Comparison of ENCODE assay signal across 36 cellular contexts in the genomic region with DNA sequence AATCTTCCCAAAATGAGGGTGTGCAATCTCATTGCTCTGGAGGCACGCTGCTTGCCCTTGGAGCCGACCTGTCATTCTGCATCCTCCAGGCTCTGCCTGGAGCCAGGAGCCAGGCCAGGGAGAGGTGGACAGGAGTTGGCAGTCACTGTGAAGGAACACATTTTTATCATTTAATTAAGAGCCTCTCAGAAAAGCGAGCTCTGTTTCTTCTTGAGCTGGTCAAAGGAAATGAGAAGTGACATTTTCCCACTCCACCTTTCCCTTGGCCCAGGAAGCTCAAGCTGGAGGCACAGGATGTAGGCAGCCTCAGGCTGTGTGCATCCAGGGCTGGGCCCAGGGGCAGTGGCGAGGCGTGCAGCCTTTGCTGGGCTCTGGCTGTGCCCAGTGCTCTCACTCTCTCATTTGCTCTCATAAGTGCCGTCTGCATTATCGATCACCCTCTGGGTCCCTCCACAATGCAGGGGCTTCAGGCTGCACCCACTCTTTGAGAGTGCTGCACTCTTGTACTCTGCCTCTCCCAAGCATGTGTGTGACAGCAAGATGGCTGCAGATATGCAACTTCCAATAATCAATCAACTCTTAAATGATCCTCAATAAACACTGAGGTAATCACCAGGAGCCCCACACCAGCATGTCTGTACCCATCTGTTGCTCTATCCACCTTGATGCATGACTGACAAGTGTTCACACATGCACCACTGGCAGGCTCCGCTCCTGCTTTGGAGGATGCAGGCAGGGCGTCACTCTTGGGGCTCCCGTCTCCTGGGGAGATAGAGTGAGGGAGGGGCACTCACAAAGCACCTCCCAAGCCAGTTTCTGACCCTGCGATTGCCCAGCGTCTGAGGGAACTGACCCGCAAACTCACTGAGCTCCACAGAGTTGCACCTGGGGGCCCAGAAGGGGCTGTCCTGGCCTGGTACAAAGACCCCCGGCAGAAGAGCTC.
"Had no signal": no experiment of that assay in that cellular context is flagged by ENCODE, and none has a peak within 500 bp of the region (broad histone marks: within the 10 kb centered on the region; RNA-seq: fewer than 3 reads in every experiment).

No MANE protein-coding gene starts in this region.

- H3K36me3 ChIP-seq: adrenal gland, colonic mucosa, gastrocnemius medialis, heart left ventricle, WERI-Rb-1 had no signal

- H3K27ac Mint-ChIP-seq: activated B cell treated with CpG ODN at 0.5 μM for 24 hours; activated CD8-positive, alpha-beta memory T cell treated with anti-CD3 and anti-CD28 coated beads, Interleukin-2, amount 10 ng/mL, durations not matched to agents 7 days and 5 days; activated CD8-positive, alpha-beta T cell treated with anti-CD3 and anti-CD28 coated beads, Interleukin-2, amount 10 ng/mL, durations not matched to agents 7 days and 5 days; activated naive CD4-positive, alpha-beta T cell treated with anti-CD3 and anti-CD28 coated beads, Interleukin-2, amount 50 U/mL, for 24 hours; activated naive CD8-positive, alpha-beta T cell treated with anti-CD3 and anti-CD28 coated beads for 36 hours; activated naive CD8-positive, alpha-beta T cell treated with anti-CD3 and anti-CD28 coated beads, Interleukin-2, amount 50 U/mL, for 24 hours; activated T-helper 1 cell treated with anti-CD3 and anti-CD28 coated beads, Interleukin-12 subunit alpha, Interleukin-12 subunit beta, Interleukin-2, Interleukin-4 antibody, amounts not matched to agents 30 ng/mL and 10 ng/mL and 1 ng/mL, durations not matched to agents 14 hours and 24 hours and 36 hours; activated T-helper 2 cell treated with anti-CD3 and anti-CD28 coated beads, Interferon-gamma antibody, Interleukin-2, Interleukin-4, amounts not matched to agents 10 μg/mL and 5 μg/mL and 100 μg/mL, durations not matched to agents 14 hours and 24 hours and 36 hours; T-helper 17 cell; T-helper 2 cell treated with Interferon-gamma antibody and Interleukin-4, amounts not matched to agents 5 μg/mL and 100 μg/mL, for 36 hours had no signal

- DNase-seq: activated B cell treated with CpG ODN at 0.5 μM for 24 hours; activated CD4-positive, alpha-beta T cell treated with anti-CD3 and anti-CD28 coated beads for 48 hours; activated CD4-positive, alpha-beta T cell treated with anti-CD3 and anti-CD28 coated beads, Interleukin-2, amount 50 U/mL, for 1 hour; activated CD4-positive, alpha-beta T cell treated with anti-CD3 and anti-CD28 coated beads, Interleukin-2, amount 50 U/mL, for 48 hours; activated CD8-positive, alpha-beta memory T cell treated with anti-CD3 and anti-CD28 coated beads, Interleukin-2, amount 10 ng/mL, durations not matched to agents 7 days and 5 days; activated CD8-positive, alpha-beta memory T cell treated with anti-CD3 and anti-CD28 coated beads, Interleukin-2, amount 50 U/mL, for 4 hours; activated CD8-positive, alpha-beta T cell treated with anti-CD3 and anti-CD28 coated beads, Interleukin-2, amount 10 ng/mL, durations not matched to agents 7 days and 5 days; activated effector memory CD4-positive, alpha-beta T cell treated with anti-CD3 and anti-CD28 coated beads, Interleukin-2, amount 50 U/mL, for 16 hours; activated naive CD4-positive, alpha-beta T cell treated with anti-CD3 and anti-CD28 coated beads for 36 hours; activated naive CD8-positive, alpha-beta T cell treated with anti-CD3 and anti-CD28 coated beads for 36 hours; activated naive CD8-positive, alpha-beta T cell treated with anti-CD3 and anti-CD28 coated beads, Interleukin-2, amount 50 U/mL, for 24 hours; activated T-cell treated with anti-CD3 and anti-CD28 coated beads, Interleukin-2, amount 50 U/mL, for 1 hour; activated T-cell treated with anti-CD3 and anti-CD28 coated beads, Interleukin-2, amount 50 U/mL, for 48 hours; adrenal gland; amygdala; aorta; body of pancreas; caudate nucleus; colonic mucosa; effector CD8-positive, alpha-beta T cell; foreskin fibroblast; gastrocnemius medialis; glutamatergic neuron; heart left ventricle; T-helper 1 cell; T-helper 17 cell; T1000; WERI-Rb-1 had no signal

- H3K4me1 ChIP-seq: adrenal gland, body of pancreas, colonic mucosa, gastrocnemius medialis, heart left ventricle had no signal

- H3K27me3 ChIP-seq: adrenal gland, body of pancreas, colonic mucosa, gastrocnemius medialis had no signal

- ATAC-seq: activated CD4-positive, CD25-positive, alpha-beta regulatory T cell treated with anti-CD3 and anti-CD28 coated beads, Interleukin-2, amount 50 U/mL, for 24 hours; activated CD8-positive, alpha-beta memory T cell treated with anti-CD3 and anti-CD28 coated beads, Interleukin-2, amount 10 ng/mL, durations not matched to agents 7 days and 5 days; activated CD8-positive, alpha-beta T cell treated with anti-CD3 and anti-CD28 coated beads, Interleukin-2, amount 10 ng/mL, durations not matched to agents 7 days and 5 days; activated naive CD8-positive, alpha-beta T cell treated with anti-CD3 and anti-CD28 coated beads, Interleukin-2, amount 50 U/mL, for 24 hours; body of pancreas; gastrocnemius medialis; heart left ventricle; T-helper 17 cell had no signal

- FAIRE-seq: endometrium, endothelial cell of umbilical vein had no signal

- H3K27ac ChIP-seq: adrenal gland, body of pancreas, colonic mucosa, epithelial cell of prostate, gastrocnemius medialis, heart left ventricle, WERI-Rb-1 had no signal

- H3K4me3 ChIP-seq: adrenal gland, body of pancreas, colonic mucosa, gastrocnemius medialis, heart left ventricle had no signal

- H3K36me3 Mint-ChIP-seq: activated CD8-positive, alpha-beta memory T cell treated with anti-CD3 and anti-CD28 coated beads, Interleukin-2, amount 10 ng/mL, durations not matched to agents 7 days and 5 days; activated naive CD4-positive, alpha-beta T cell treated with anti-CD3 and anti-CD28 coated beads, Interleukin-2, amount 50 U/mL, for 24 hours; activated naive CD8-positive, alpha-beta T cell treated with anti-CD3 and anti-CD28 coated beads for 36 hours had no signal

- H3K9me3 ChIP-seq: body of pancreas, colonic mucosa, gastrocnemius medialis had no signal

- H3K27me3 Mint-ChIP-seq: activated B cell treated with CpG ODN at 0.5 μM for 24 hours; activated CD8-positive, alpha-beta memory T cell treated with anti-CD3 and anti-CD28 coated beads, Interleukin-2, amount 10 ng/mL, durations not matched to agents 7 days and 5 days; activated naive CD4-positive, alpha-beta T cell treated with anti-CD3 and anti-CD28 coated beads, Interleukin-2, amount 50 U/mL, for 24 hours; activated naive CD8-positive, alpha-beta T cell treated with anti-CD3 and anti-CD28 coated beads, Interleukin-2, amount 50 U/mL, for 24 hours; T-helper 17 cell had no signal

- H3K4me1 Mint-ChIP-seq: activated B cell treated with CpG ODN at 0.5 μM for 24 hours; activated CD8-positive, alpha-beta memory T cell treated with anti-CD3 and anti-CD28 coated beads, Interleukin-2, amount 10 ng/mL, durations not matched to agents 7 days and 5 days; activated naive CD4-positive, alpha-beta T cell treated with anti-CD3 and anti-CD28 coated beads, Interleukin-2, amount 50 U/mL, for 24 hours; activated naive CD8-positive, alpha-beta T cell treated with anti-CD3 and anti-CD28 coated beads for 36 hours; activated naive CD8-positive, alpha-beta T cell treated with anti-CD3 and anti-CD28 coated beads, Interleukin-2, amount 50 U/mL, for 24 hours; T-helper 17 cell had no signal

- H3K4me3 Mint-ChIP-seq: activated B cell treated with CpG ODN at 0.5 μM for 24 hours; activated CD8-positive, alpha-beta memory T cell treated with anti-CD3 and anti-CD28 coated beads, Interleukin-2, amount 10 ng/mL, durations not matched to agents 7 days and 5 days; activated CD8-positive, alpha-beta T cell treated with anti-CD3 and anti-CD28 coated beads, Interleukin-2, amount 10 ng/mL, durations not matched to agents 7 days and 5 days; activated naive CD4-positive, alpha-beta T cell treated with anti-CD3 and anti-CD28 coated beads for 36 hours; activated naive CD4-positive, alpha-beta T cell treated with anti-CD3 and anti-CD28 coated beads, Interleukin-2, amount 50 U/mL, for 24 hours; activated naive CD8-positive, alpha-beta T cell treated with anti-CD3 and anti-CD28 coated beads for 36 hours; activated naive CD8-positive, alpha-beta T cell treated with anti-CD3 and anti-CD28 coated beads, Interleukin-2, amount 50 U/mL, for 24 hours; activated T-helper 1 cell treated with anti-CD3 and anti-CD28 coated beads, Interleukin-12 subunit alpha, Interleukin-12 subunit beta, Interleukin-2, Interleukin-4 antibody, amounts not matched to agents 30 ng/mL and 10 ng/mL and 1 ng/mL, durations not matched to agents 14 hours and 24 hours and 36 hours; T-helper 17 cell; T-helper 2 cell treated with Interferon-gamma antibody and Interleukin-4, amounts not matched to agents 5 μg/mL and 100 μg/mL, for 36 hours had no signal
